In genomic region chr17:59914274-59914854, GRCh38 we compare ENCODE assay signal across 8 cellular contexts. TPM values are rescaled to one million over a fixed set of nuclear protein-coding genes. Genes with fewer than 3 reads are reported as not detected.
DNase-seq lines count a peak whose midpoint lies in the region; ATAC-seq, FAIRE-seq and TF ChIP-seq lines count a peak whose summit lies in the region.

No MANE protein-coding gene starts in this region.

- CTCF ChIA-PET in GM12878 (lab: Yijun Ruan, JAX): interaction anchor here (0.5 to 5.0 kb wide), 32 partner anchors 10 to 998 kb away, joined by 3 to 49 read pairs (median 4); partner anchors contain the start of genes PTRH2, RNFT1, RPS6KB1 and TUBD1

- no TSS peak for BruUV-seq in GM12878 (replicated peaks; lab: Mats Ljungman, UMichigan)

- WGBS in GM12878 (ENCODE audit: insufficient coverage, insufficient replicate concordance, low lambda C conversion rate, missing lambda C conversion rate): 100% methylated on average over 1 of the region's 1 CpG

- no peak for TF ChIP-seq EP300 in GM12878 (IDR thresholded peaks at IDR 0.05; ENCODE audit: borderline replicate concordance in 1 of 2, control insufficient read depth in 1 of 2, low read depth in 2 of 2, low read length in 2 of 2)

- H3K9me3 ChIP-seq in GM12878 (replicated peaks; ENCODE audit: control insufficient read depth, insufficient read depth, low read length): no peaks in the 10 kb centered on the region

- H3K4me1 ChIP-seq in GM12878 (ENCODE audit: control insufficient read depth, insufficient read depth, low read length): no peaks in the 10 kb centered on the region

- SMC1A ChIA-PET in GM12878 (lab: Charles Lee; ENCODE audit: uncharacterized antibody, unreplicated experiment): interaction anchor here (0.6 to 4.9 kb wide), 11 partner anchors 10 to 797 kb away, joined by 3 to 40 read pairs (median 4); partner anchors contain the start of gene RNFT1

- no peak overlapping the region for H2AFZ ChIP-seq in GM12878 (ENCODE audit: control insufficient read depth, low read depth, low read length)

- TF ChIP-seq RAD21 in GM12878 (IDR thresholded peaks at IDR 0.05; ENCODE audit: insufficient read depth, low read depth, low read length): peak; percentile 53

- RAD21 ChIA-PET in GM12878 (lab: Charles Lee; ENCODE audit: unreplicated experiment): interaction anchor here (0.6 to 1.6 kb wide), 12 partner anchors 9 to 395 kb away, joined by 3 to 21 read pairs (median 4); partner anchors contain the start of genes RNFT1, RPS6KB1 and TUBD1

- H3K4me2 ChIP-seq in GM12878 (ENCODE audit: control insufficient read depth, insufficient read depth): no peak overlapping the region

- POLR2A ChIA-PET in GM12878 (lab: Charles Lee): no interaction called here

- intact Hi-C loops in GM12878 (cut with micrococcal nuclease; ENCODE audit: unreplicated experiment) (loop anchor here (5.0 to 10.0 kb wide), 2 partner anchors 120 to 162 kb away; no protein-coding TSS in a partner anchor), posterior vena cava (cut with DNase I) (loop anchor here in 1 of 2 donors (10.0 kb wide), 1 partner anchor 130 kb away; no protein-coding TSS in a partner anchor)

- TF ChIP-seq POLR2A in GM12891 (IDR thresholded peaks at IDR 0.05; ENCODE audit: low read depth, low read length) (no peak), GM12878 (IDR thresholded peaks at IDR 0.05; ENCODE audit: low read depth, low read length) (no peak)

- H4K20me1 ChIP-seq in GM12878 (ENCODE audit: control insufficient read depth, insufficient read depth): no peaks in the 10 kb centered on the region

- in situ Hi-C loops in GM12878 (cut with MboI): no loop called here

- H3K36me3 ChIP-seq in GM12878 (ENCODE audit: control insufficient read depth in 2 of 2, insufficient read depth in 2 of 2, low read length in 1 of 2): peaks cover 0 to 18% of the 10 kb centered on the region in 2 experiments; a peak in 2 of 4 replicates
- H3K36me3 ChIP-seq in kidney epithelial cell (ENCODE audit: control insufficient read depth, insufficient read depth, low read length): no peaks in the 10 kb centered on the region

- H3K27ac ChIP-seq in GM12878 (ENCODE audit: control insufficient read depth, insufficient read depth): no peak overlapping the region

- FAIRE-seq in GM12891 (lab: Jason Lieb, UNC) (peak; percentile 45), GM12878 (lab: Jason Lieb, UNC) (peak; percentile 89)

- TF ChIP-seq CTCF in AG10803 (conservative IDR thresholded peaks at IDR 0.05; ENCODE audit: low read length): peak; percentile 75
- TF ChIP-seq CTCF in GM12878 (IDR thresholded peaks at IDR 0.05 in 2 of 3, conservative IDR thresholded peaks at IDR 0.05 in 1 of 3; ENCODE audit: control insufficient read depth in 2 of 3, extremely low read depth in 1 of 3, insufficient read depth in 1 of 3, low read depth in 3 of 3, low read length in 3 of 3): peak; percentile 42 to 54 (median 47); a peak in 5 of 6 replicates
- peak; percentile 55 for TF ChIP-seq CTCF in kidney epithelial cell (IDR thresholded peaks at IDR 0.05; ENCODE audit: insufficient read depth, low read length, poor library complexity, severe bottlenecking)

- H3K27me3 ChIP-seq in GM12878 (replicated peaks in 1 of 2; ENCODE audit: control insufficient read depth in 2 of 2, insufficient read depth in 2 of 2, low read length in 1 of 2): no peaks in the 10 kb centered on the region
- no peaks in the 10 kb centered on the region for H3K27me3 ChIP-seq in kidney epithelial cell (ENCODE audit: control insufficient read depth, insufficient read depth, low read length)

- H3K9ac ChIP-seq in GM12878 (ENCODE audit: control insufficient read depth, insufficient read depth, low read length): no peak overlapping the region

- H3K79me2 ChIP-seq in GM12878 (ENCODE audit: control insufficient read depth, insufficient read depth, low read length): no peaks in the 10 kb centered on the region

- peak; percentile 77 for ATAC-seq in GM12878
- no peak for ATAC-seq in GM19035 (IDR thresholded peaks at IDR 0.05; ENCODE audit: unreplicated experiment)
- ATAC-seq in GM18867 (IDR thresholded peaks at IDR 0.05; ENCODE audit: unreplicated experiment): no peak

- H3K4me3 ChIP-seq in AG10803 (ENCODE audit: low read length) (no peak overlapping the region), GM12878 (no peak overlapping the region), kidney epithelial cell (ENCODE audit: low read depth, low read length) (no peak overlapping the region)

- DNase-seq in AG10803 (ENCODE audit: low read depth) (peak; percentile 62), GM12891 (ENCODE audit: insufficient read length, low spot score) (peak; percentile 24), NCI-H2227 treated with DMSO at 0.1 percent for 48 hours (lab: John Stamatoyannopoulos, UW) (peak; percentile 52), GM12878 (ENCODE audit: low read depth, low spot score) (no peak), kidney epithelial cell (ENCODE audit: low read depth) (no peak), posterior vena cava (ENCODE audit: low spot score) (no peak)

TF ChIP-seq in GM12891, 5 proteins besides CTCF, POLR2A, EP300 and RAD21 (continues in another document):
- no peak for TF ChIP-seq POLR2AphosphoS5 (IDR thresholded peaks at IDR 0.05; ENCODE audit: low read depth, low read length)
- TF ChIP-seq PAX5 (IDR thresholded peaks at IDR 0.05; ENCODE audit: insufficient read depth, low read length, severe bottlenecking): no peak

TF ChIP-seq in GM12878, 131 proteins besides CTCF, POLR2A, EP300 and RAD21 (continues in another document):
- TF ChIP-seq HCFC1 (IDR thresholded peaks at IDR 0.05; ENCODE audit: low read length) (no peak), EZH2 (IDR thresholded peaks at IDR 0.05; ENCODE audit: borderline replicate concordance, control insufficient read depth, low read depth, low read length) (no peak), ZNF217 (IDR thresholded peaks at IDR 0.05) (no peak)

RNA-seq across cellular contexts. Expression of gene RPS6KB1, which starts 21.4 kb away (rescaled TPM):
- 10.6 TPM for polyA plus RNA-seq in GM12891 (2012; ENCODE audit: low read depth, missing spikeins)
- total RNA-seq in GM12878 (2013; cell fraction: nucleolus; rRNA removed): 89.9 and 95.4 TPM in 2 replicates
- total RNA-seq in GM12878 (2014; rRNA removed): 24.3 and 26.3 TPM in 2 replicates
- total RNA-seq in GM12878 (2014; rRNA removed; fragmentation: Illumina TruSeq; extraction: Trizol): 29.4 and 30.1 TPM in 2 replicates
- total RNA-seq in GM12878 (2021): 32.9 and 33.2 TPM in 2 replicates
- 9.7 TPM for polyA plus RNA-seq in GM12878 (2011; ENCODE audit: low read depth)
- 23.6 and 31.5 TPM in 2 replicates for polyA plus RNA-seq in GM12878 (2011; rRNA removed)
- 8.9 and 9.7 TPM in 2 replicates for polyA plus RNA-seq in GM12878 (2011; cell fraction: cytosol; rRNA removed)
- polyA plus RNA-seq in GM12878 (2011; cell fraction: nucleus; rRNA removed): 18.4 and 19.4 TPM in 2 replicates
- 10.9 and 12.6 TPM in 2 replicates for polyA plus RNA-seq in GM12878 (2012)
- polyA plus RNA-seq in GM12878 (2014; fragmentation: Illumina TruSeq; extraction: Trizol): 32.5 and 38.5 TPM in 2 replicates
- polyA plus RNA-seq in GM12878 (2014; fragmentation: Nextera tagmentation; extraction: Ambion mirVana): 10 to 100 TPM in 1 of 2 experiments, 1 to 10 TPM in 1; 6.6 to 11.5 TPM
- 20.4 and 24.1 TPM in 2 replicates for polyA plus RNA-seq in GM12878 (2014; rRNA removed)
- 10 to 100 TPM; 27.8 to 29.5 TPM for polyA plus RNA-seq in GM12878 (2016; fragmentation: Nextera tagmentation; extraction: Ambion mirVana)
- polyA minus RNA-seq in GM12878 (2011; rRNA and poly(A)+ RNA removed): 21.1 and 25.3 TPM in 2 replicates
- 8.6 and 15.9 TPM in 2 replicates for polyA minus RNA-seq in GM12878 (2011; cell fraction: cytosol; rRNA and poly(A)+ RNA removed)
- 19.8 and 29.3 TPM in 2 replicates for polyA minus RNA-seq in GM12878 (2011; cell fraction: nucleus; rRNA and poly(A)+ RNA removed)
- total RNA-seq in kidney epithelial cell: 19.2 and 19.8 TPM in 2 replicates
- total RNA-seq in posterior vena cava: 10 to 100 TPM; 31.7 to 41.0 TPM

RNA-seq across cellular contexts. Expression of gene TUBD1, which starts 21.6 kb away (rescaled TPM):
- polyA plus RNA-seq in GM12891 (2012; ENCODE audit: low read depth, missing spikeins): 2.2 TPM
- total RNA-seq in GM12878 (2013; cell fraction: nucleolus; rRNA removed): 37.6 and 42.5 TPM in 2 replicates
- total RNA-seq in GM12878 (2014; rRNA removed): 9.2 and 9.4 TPM in 2 replicates
- 7.8 and 9.3 TPM in 2 replicates for total RNA-seq in GM12878 (2014; rRNA removed; fragmentation: Illumina TruSeq; extraction: Trizol)
- total RNA-seq in GM12878 (2021): 7.7 TPM in 2 replicates
- polyA plus RNA-seq in GM12878 (2011; ENCODE audit: low read depth): 4.2 TPM
- polyA plus RNA-seq in GM12878 (2011; rRNA removed): 10.8 and 13.3 TPM in 2 replicates
- 5.0 and 5.4 TPM in 2 replicates for polyA plus RNA-seq in GM12878 (2011; cell fraction: cytosol; rRNA removed)
- polyA plus RNA-seq in GM12878 (2011; cell fraction: nucleus; rRNA removed): 3.4 and 6.8 TPM in 2 replicates
- 4.3 and 5.2 TPM in 2 replicates for polyA plus RNA-seq in GM12878 (2012)
- 8.7 and 12.3 TPM in 2 replicates for polyA plus RNA-seq in GM12878 (2014; fragmentation: Illumina TruSeq; extraction: Trizol)
- 1 to 10 TPM; 5.3 to 6.6 TPM for polyA plus RNA-seq in GM12878 (2014; fragmentation: Nextera tagmentation; extraction: Ambion mirVana)
- polyA plus RNA-seq in GM12878 (2014; rRNA removed): 6.1 and 7.0 TPM in 2 replicates
- polyA plus RNA-seq in GM12878 (2016; fragmentation: Nextera tagmentation; extraction: Ambion mirVana): 10 to 100 TPM in 1 of 2 experiments, 1 to 10 TPM in 1; 8.0 to 10.3 TPM
- 12.2 and 22.7 TPM in 2 replicates for polyA minus RNA-seq in GM12878 (2011; rRNA and poly(A)+ RNA removed)
- 4.5 and 5.7 TPM in 2 replicates for polyA minus RNA-seq in GM12878 (2011; cell fraction: cytosol; rRNA and poly(A)+ RNA removed)
- 4.1 and 5.0 TPM in 2 replicates for polyA minus RNA-seq in GM12878 (2011; cell fraction: nucleus; rRNA and poly(A)+ RNA removed)
- 5.9 and 8.3 TPM in 2 replicates for total RNA-seq in kidney epithelial cell
- 1 to 10 TPM; 3.9 to 7.8 TPM for total RNA-seq in posterior vena cava

RNA-seq across cellular contexts. Expression of gene RNFT1, which starts 50.2 kb away (rescaled TPM):
- 4.8 TPM for polyA plus RNA-seq in GM12891 (2012; ENCODE audit: low read depth, missing spikeins)
- 11.8 and 13.5 TPM in 2 replicates for total RNA-seq in GM12878 (2013; cell fraction: nucleolus; rRNA removed)
- total RNA-seq in GM12878 (2014; rRNA removed) (8.9 and 9.0 TPM in 2 replicates), GM12878 (2014; rRNA removed; fragmentation: Illumina TruSeq; extraction: Trizol) (7.7 and 8.0 TPM in 2 replicates), GM12878 (2021) (7.6 and 9.3 TPM in 2 replicates), kidney epithelial cell (9.9 and 10.3 TPM in 2 replicates), posterior vena cava (10 to 100 TPM; 12.9 to 13.6 TPM)
- polyA plus RNA-seq in GM12878 (2011; ENCODE audit: low read depth): 5.7 TPM
- polyA plus RNA-seq in GM12878 (2011; rRNA removed) (11.9 and 15.3 TPM in 2 replicates), GM12878 (2014; fragmentation: Illumina TruSeq; extraction: Trizol) (11.3 and 12.2 TPM in 2 replicates), GM12878 (2014; fragmentation: Nextera tagmentation; extraction: Ambion mirVana) (10 to 100 TPM; 13.6 to 16.9 TPM), GM12878 (2014; rRNA removed) (6.9 and 9.4 TPM in 2 replicates), GM12878 (2016; fragmentation: Nextera tagmentation; extraction: Ambion mirVana) (10 to 100 TPM; 17.0 to 20.2 TPM)
- polyA plus RNA-seq in GM12878 (2011; cell fraction: cytosol; rRNA removed): 5.5 and 6.7 TPM in 2 replicates
- polyA plus RNA-seq in GM12878 (2011; cell fraction: nucleus; rRNA removed): 16.4 and 17.5 TPM in 2 replicates
- polyA plus RNA-seq in GM12878 (2012): 8.0 and 8.5 TPM in 2 replicates
- 7.2 and 9.6 TPM in 2 replicates for polyA minus RNA-seq in GM12878 (2011; rRNA and poly(A)+ RNA removed)
- 2.8 and 3.6 TPM in 2 replicates for polyA minus RNA-seq in GM12878 (2011; cell fraction: cytosol; rRNA and poly(A)+ RNA removed)
- polyA minus RNA-seq in GM12878 (2011; cell fraction: nucleus; rRNA and poly(A)+ RNA removed): 3.1 and 6.1 TPM in 2 replicates

Comparison
In these comparisons a context has a peak if more than half of its experiments do, and no peak if none do; other contexts are left out.
1. DNase-seq: peak in AG10803 (single experiment), GM12891 (single experiment) and NCI-H2227 treated with DMSO at 0.1 percent for 48 hours (single experiment); none in GM12878 (single experiment), kidney epithelial cell (single experiment) and posterior vena cava (single experiment).
2. Peak in every context shown above with its lines, with median percentiles within 50 percentile points of each other: CTCF ChIP-seq.